ENCODE assay signal across 2 cellular contexts in the genomic region with DNA sequence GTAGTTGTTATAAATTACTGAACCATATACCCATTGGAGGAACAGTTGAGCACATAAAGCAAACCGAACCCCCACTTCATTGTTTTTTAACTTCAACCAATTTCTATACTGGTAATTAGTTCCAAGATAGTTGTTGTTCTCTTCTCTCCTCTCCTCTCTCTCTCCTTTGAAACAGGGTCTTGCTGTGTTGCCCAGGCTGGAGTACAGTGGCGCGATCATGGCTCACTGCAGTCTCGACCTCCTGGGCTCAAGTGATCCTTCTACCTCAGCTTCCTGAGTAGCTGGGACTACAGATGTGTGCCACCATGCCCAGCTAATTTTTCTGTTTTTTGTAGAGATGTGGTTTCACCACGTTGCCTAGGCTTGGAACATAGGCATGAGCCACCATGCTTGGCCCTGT.
A peak's percentile ranks its signal among the peaks of the same experiment; 100 is the strongest.
TF ChIP-seq lines count a peak whose summit lies in the region.

No MANE protein-coding gene starts in this region.

TF ChIP-seq in WTC11, 78 proteins besides CTCF, POLR2A, EP300 and RAD21:
- peak; percentile 82 for TF ChIP-seq ZNF121 (CRISPR knock-in tag; IDR thresholded peaks at IDR 0.05)

TF ChIP-seq in HepG2, 621 proteins besides CTCF, POLR2A, EP300 and RAD21:
- peak; percentile 63; the same call in 1 of the 2 replicates for TF ChIP-seq ZNF121 (CRISPR knock-in tag; IDR thresholded peaks at IDR 0.05)
